Comparison of ENCODE assay signal across 22 cellular contexts in genomic region chr10:1611936-1612550, GRCh38.
"Had no signal": no experiment of that assay in that cellular context is flagged by ENCODE, and none has a peak within 500 bp of the region (broad histone marks: within the 10 kb centered on the region; RNA-seq: fewer than 3 reads in every experiment).

No MANE protein-coding gene starts in this region.

- H3K4me1 ChIP-seq: left lung, pancreas, upper lobe of right lung had no signal

- H3K4me3 ChIP-seq: cardiac muscle cell, left lung, mucosa of descending colon, pancreas, smooth muscle cell, thoracic aorta, upper lobe of right lung had no signal

- H3K4me2 ChIP-seq: smooth muscle cell had no signal

- DNase-seq: activated CD4-positive, alpha-beta T cell treated with anti-CD3 and anti-CD28 coated beads for 1 hour; activated CD4-positive, alpha-beta T cell treated with anti-CD3 and anti-CD28 coated beads, Interleukin-2, amount 50 U/mL, for 4 hours; activated gamma-delta T cell treated with Interleukin-2 at 50 U/mL for 16 hours; activated T-cell treated with anti-CD3 and anti-CD28 coated beads for 4 hours; dermis blood vessel endothelial cell; effector memory CD8-positive, alpha-beta T cell; left lung; mammary epithelial cell; mucosa of descending colon; naive B cell; pancreas; stimulated activated CD4-positive, alpha-beta T cell treated with anti-CD3 and anti-CD28 coated beads, Interleukin-4, amount 100 ng/mL, for 4 hours; upper lobe of right lung had no signal

- H3K36me3 ChIP-seq: cardiac muscle cell, left lung, pancreas, thoracic aorta, upper lobe of right lung had no signal

- H3K27ac Mint-ChIP-seq: activated naive CD8-positive, alpha-beta T cell; activated T-helper 1 cell treated with anti-CD3 and anti-CD28 coated beads, Interleukin-12 subunit alpha, Interleukin-12 subunit beta, Interleukin-2, Interleukin-4 antibody, amounts not matched to agents 30 ng/mL and 10 ng/mL and 1 ng/mL, durations not matched to agents 14 hours and 24 hours and 36 hours; effector memory CD8-positive, alpha-beta T cell; stimulated activated memory B cell treated with anti-CD40 and anti-IgM and Interleukin-4, amounts not matched to agents 10 μg/mL and 1 μg/mL and 100 μg/mL, for 72 hours had no signal

- H3K27ac ChIP-seq: cardiac muscle cell, left lung, pancreas, thoracic aorta, upper lobe of right lung had no signal

- H3K9me3 Mint-ChIP-seq: activated T-helper 1 cell treated with anti-CD3 and anti-CD28 coated beads, Interleukin-12 subunit alpha, Interleukin-12 subunit beta, Interleukin-2, Interleukin-4 antibody, amounts not matched to agents 30 ng/mL and 10 ng/mL and 1 ng/mL, durations not matched to agents 14 hours and 24 hours and 36 hours; effector memory CD8-positive, alpha-beta T cell; naive B cell; neural crest cell; stimulated activated memory B cell treated with anti-CD40 and anti-IgM and Interleukin-4, amounts not matched to agents 10 μg/mL and 1 μg/mL and 100 μg/mL, for 72 hours had no signal

- FAIRE-seq: keratinocyte, pancreas had no signal

- ATAC-seq: effector memory CD8-positive, alpha-beta T cell; left lung; mucosa of descending colon; pancreas; sciatic nerve; stimulated activated memory B cell treated with anti-CD40 and anti-IgM and Interleukin-4, amounts not matched to agents 10 μg/mL and 1 μg/mL and 100 μg/mL, for 72 hours; upper lobe of right lung had no signal

- H3K36me3 Mint-ChIP-seq: activated naive CD8-positive, alpha-beta T cell; naive B cell; stimulated activated memory B cell treated with anti-CD40 and anti-IgM and Interleukin-4, amounts not matched to agents 10 μg/mL and 1 μg/mL and 100 μg/mL, for 72 hours had no signal

- H3K9me3 ChIP-seq: left lung, mucosa of descending colon, pancreas, thoracic aorta, upper lobe of right lung had no signal
